Comparison of ENCODE assay signal across 9 cellular contexts in genomic region chr17:73956595-73957465, GRCh38.
A peak's percentile ranks its signal among the peaks of the same experiment; 100 is the strongest.
DNase-seq lines count a peak whose midpoint lies in the region; ATAC-seq, FAIRE-seq and TF ChIP-seq lines count a peak whose summit lies in the region.
"Had no signal": no experiment of that assay in that cellular context is flagged by ENCODE, and none has a peak within 500 bp of the region (broad histone marks: within the 10 kb centered on the region; RNA-seq: fewer than 3 reads in every experiment).

No MANE protein-coding gene starts in this region.

- peaks cover 25% of the 10 kb centered on the region for H3K27me3 Mint-ChIP-seq in MCF 10A (ENCODE audit: insufficient read depth, unreplicated experiment)
- H3K27me3 Mint-ChIP-seq in progenitor cell of endocrine pancreas = peaks cover 24% of the 10 kb centered on the region

- intact Hi-C loops in MCF 10A (cut with micrococcal nuclease) (loop anchor here (1.0 to 2.0 kb wide), 2 partner anchors 300 to 528 kb away; no protein-coding TSS in a partner anchor), breast epithelium (cut with DNase I; ENCODE audit: low total_unique reads) (no loop called here)

- CTCF ChIA-PET in MCF 10A (lab: Yijun Ruan, JAX) = interaction anchor here (0.6 to 1.0 kb wide), 3 partner anchors 43 to 356 kb away, joined by 3 read pairs; no protein-coding TSS in a partner anchor

- BruUV-seq in MCF 10A (replicated peaks; lab: Mats Ljungman, UMichigan) = no TSS peak

- peak; percentile 62 for DNase-seq in MCF 10A (ENCODE audit: unreplicated experiment)
- DNase-seq in breast epithelium (ENCODE audit: low spot score in 2 of 2) = no peak
- peak; percentile 30 for DNase-seq in NCI-H446 treated with DMSO at 0.1 percent for 48 hours (lab: John Stamatoyannopoulos, UW)
- DNase-seq in activated T-cell treated with anti-CD3 and anti-CD28 coated beads for 1 hour (ENCODE audit: low read depth) = peak; percentile 49
- peak; percentile 60 to 68 for DNase-seq in frontal cortex (ENCODE audit: low spot score in 2 of 2)
- peak; percentile 63 for DNase-seq in progenitor cell of endocrine pancreas (ENCODE audit: low spot score, unreplicated experiment)

- H3K4me1 Mint-ChIP-seq in MCF 10A (ENCODE audit: insufficient read depth, unreplicated experiment) = no peaks in the 10 kb centered on the region
- no peaks in the 10 kb centered on the region for H3K4me1 Mint-ChIP-seq in progenitor cell of endocrine pancreas (ENCODE audit: low read depth)

- no peak for ATAC-seq in GM18870 (IDR thresholded peaks at IDR 0.05; ENCODE audit: unreplicated experiment)
- no peak for ATAC-seq in HG03457 (IDR thresholded peaks at IDR 0.05; ENCODE audit: unreplicated experiment)

- H3K4me3 ChIP-seq in breast epithelium = no peak overlapping the region

- TF ChIP-seq POLR2A in breast epithelium (IDR thresholded peaks at IDR 0.05) = no peak

- no peak overlapping the region for H3K4me3 Mint-ChIP-seq in MCF 10A (ENCODE audit: unreplicated experiment)
- no peak overlapping the region for H3K4me3 Mint-ChIP-seq in progenitor cell of endocrine pancreas (ENCODE audit: low read depth)

- H3K27ac ChIP-seq in breast epithelium = no peak overlapping the region

- peaks cover 0 to 11% of the 10 kb centered on the region in 2 donors for H3K27me3 ChIP-seq in breast epithelium

- H3K36me3 Mint-ChIP-seq in MCF 10A (ENCODE audit: insufficient read depth, unreplicated experiment) (no peaks in the 10 kb centered on the region), progenitor cell of endocrine pancreas (ENCODE audit: insufficient read depth) (no peaks in the 10 kb centered on the region)

- FAIRE-seq in frontal cortex (lab: Jason Lieb, UNC) = no peak
- FAIRE-seq: endometrium had no signal

- H3K27ac Mint-ChIP-seq in MCF 10A (ENCODE audit: low read depth, unreplicated experiment) (no peak overlapping the region), progenitor cell of endocrine pancreas (no peak overlapping the region)

- TF ChIP-seq CTCF in MCF 10A (IDR thresholded peaks at IDR 0.05; ENCODE audit: unreplicated experiment) = peak; percentile 48
- TF ChIP-seq CTCF in breast epithelium (IDR thresholded peaks at IDR 0.05) = peak in 1 of 3 donors; percentile 8
- TF ChIP-seq CTCF in progenitor cell of endocrine pancreas (IDR thresholded peaks at IDR 0.05; ENCODE audit: unreplicated experiment) = peak; percentile 73

- H3K36me3 ChIP-seq in breast epithelium = no peaks in the 10 kb centered on the region

- peaks cover 4 to 9% of the 10 kb centered on the region in 2 donors for H3K9me3 ChIP-seq in breast epithelium

- peaks cover 10% of the 10 kb centered on the region for H3K9me3 Mint-ChIP-seq in MCF 10A (ENCODE audit: unreplicated experiment)
- peaks cover 7% of the 10 kb centered on the region for H3K9me3 Mint-ChIP-seq in progenitor cell of endocrine pancreas (ENCODE audit: low read depth)

- POLR2A ChIA-PET in MCF 10A (lab: Yijun Ruan, JAX) = no interaction called here

- H3K4me1 ChIP-seq in breast epithelium = no peaks in the 10 kb centered on the region

Comparison
In these comparisons a context has a peak if more than half of its experiments do, and no peak if none do; other contexts are left out.
1. DNase-seq: peak in MCF 10A (single experiment), NCI-H446 treated with DMSO at 0.1 percent for 48 hours (single experiment), activated T-cell treated with anti-CD3 and anti-CD28 coated beads for 1 hour (single experiment), frontal cortex (2 of 2) and progenitor cell of endocrine pancreas (single experiment); none in breast epithelium (0 of 2).